30 cellular contexts compared by ENCODE assay signal in the genomic region with DNA sequence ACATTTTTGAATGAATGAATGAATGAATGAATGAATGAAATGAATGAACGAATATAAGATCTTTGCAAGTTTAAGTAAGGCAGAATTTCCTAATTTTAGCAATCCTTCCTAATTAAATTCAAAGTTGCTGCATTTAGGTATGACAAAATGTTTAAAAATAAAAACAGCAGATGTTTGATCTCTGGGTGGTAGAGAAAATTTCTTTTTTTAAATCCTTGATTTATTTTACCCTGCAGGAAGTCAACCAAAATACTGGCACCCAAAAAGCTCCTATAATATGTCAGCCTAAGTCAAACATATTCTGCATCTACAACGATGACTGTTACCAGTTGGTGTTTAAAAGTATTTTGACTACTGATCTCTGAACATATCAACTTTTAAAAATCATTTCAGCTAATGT. TPM values are rescaled to one million over a fixed set of nuclear protein-coding genes. Genes with fewer than 3 reads are reported as not detected.
DNase-seq lines count a peak whose midpoint lies in the region; ATAC-seq and TF ChIP-seq lines count a peak whose summit lies in the region.
"Had no signal": no experiment of that assay in that cellular context is flagged by ENCODE, and none has a peak within 500 bp of the region (broad histone marks: within the 10 kb centered on the region; RNA-seq: fewer than 3 reads in every experiment).

No MANE protein-coding gene starts in this region.

- no peak overlapping the region for H3K9ac ChIP-seq in endodermal cell (ENCODE audit: extremely low read depth, low read length, poor library complexity, severe bottlenecking)

- in situ Hi-C loops in G401 (cut with HindIII; ENCODE audit: low sequenced_read_pairs): no loop called here

- peak overlapping the region; percentile 34 for H3K4me3 Mint-ChIP-seq in endodermal cell
- H3K4me3 Mint-ChIP-seq: activated naive CD4-positive, alpha-beta T cell treated with anti-CD3 and anti-CD28 coated beads, Interleukin-2, amount 50 U/mL, for 24 hours; CD4-positive, alpha-beta memory T cell; neural crest cell; stimulated activated naive CD8-positive, alpha-beta T cell treated with anti-CD3 and anti-CD28 coated beads, Interleukin-15, Interleukin-2, amounts not matched to agents 100 ng/mL and 50 ng/mL, for 24 hours had no signal

- no peak for ATAC-seq in GM21528 (IDR thresholded peaks at IDR 0.05; ENCODE audit: low FRiP score, unreplicated experiment)
- ATAC-seq: gastrocnemius medialis, Panc1 had no signal

- peaks cover 60% of the 10 kb centered on the region for H3K4me1 Mint-ChIP-seq in endodermal cell

- H3K9me3 Mint-ChIP-seq in endodermal cell: peaks cover 3% of the 10 kb centered on the region
- H3K9me3 Mint-ChIP-seq: activated naive CD4-positive, alpha-beta T cell treated with anti-CD3 and anti-CD28 coated beads, Interleukin-2, amount 50 U/mL, for 24 hours; activated T-helper 2 cell treated with anti-CD3 and anti-CD28 coated beads, Interferon-gamma antibody, Interleukin-2, Interleukin-4, amounts not matched to agents 10 μg/mL and 5 μg/mL and 100 μg/mL, durations not matched to agents 14 hours and 24 hours and 36 hours; CD4-positive, alpha-beta memory T cell; neural crest cell; stimulated activated naive CD8-positive, alpha-beta T cell treated with anti-CD3 and anti-CD28 coated beads, Interleukin-15, Interleukin-2, amounts not matched to agents 100 ng/mL and 50 ng/mL, for 24 hours had no signal

- 100% methylated on average over 2 of the region's 2 CpGs; no CpG with 5 or more reads in 1 of the 2 experiments for WGBS in endodermal cell (ENCODE audit: insufficient coverage in 1 of 2, insufficient read length in 1 of 2), 2 experiments

- DNase-seq in G401 (ENCODE audit: low spot score) (peak; percentile 77), ascending aorta (ENCODE audit: low spot score in 2 of 2) (no peak), endodermal cell (no peak), osteoblast (ENCODE audit: insufficient read length, low spot score, missing footprints) (no peak), AG20443 (ENCODE audit: low spot score) (no peak), middle frontal gyrus (ENCODE audit: extremely low spot score, low spot score) (no peak), NCI-H774 (lab: John Stamatoyannopoulos, UW) (no peak)
- DNase-seq: activated CD4-positive, alpha-beta T cell treated with anti-CD3 and anti-CD28 coated beads for 48 hours; activated CD8-positive, alpha-beta memory T cell treated with anti-CD3 and anti-CD28 coated beads for 24 hours; activated T-cell treated with anti-CD3 and anti-CD28 coated beads for 4 hours; amygdala; CD4-positive, alpha-beta memory T cell; cortex of kidney; esophagus squamous epithelium; gastrocnemius medialis; mammary epithelial cell; MM.1S; NCI-H2107; SHP77; stimulated activated CD8-positive, alpha-beta memory T cell treated with anti-CD3 and anti-CD28 coated beads, Interleukin-4, amount 100 ng/mL, for 48 hours; SW 1271; T-helper 9 cell; uterus; WERI-Rb-1 had no signal

- H3K79me2 ChIP-seq in osteoblast (ENCODE audit: insufficient read depth, low read length): peaks cover 4% of the 10 kb centered on the region

- no peaks in the 10 kb centered on the region for H3K27me3 Mint-ChIP-seq in endodermal cell (ENCODE audit: insufficient read depth)
- H3K27me3 Mint-ChIP-seq: activated naive CD4-positive, alpha-beta T cell treated with anti-CD3 and anti-CD28 coated beads, Interleukin-2, amount 50 U/mL, for 24 hours; CD4-positive, alpha-beta memory T cell; stimulated activated naive CD8-positive, alpha-beta T cell treated with anti-CD3 and anti-CD28 coated beads, Interleukin-15, Interleukin-2, amounts not matched to agents 100 ng/mL and 50 ng/mL, for 24 hours had no signal

- H4K20me1 ChIP-seq in osteoblast (ENCODE audit: insufficient read depth, low read length): no peaks in the 10 kb centered on the region

- H3K36me3 ChIP-seq in ascending aorta: no peaks in the 10 kb centered on the region
- peaks cover 13% of the 10 kb centered on the region for H3K36me3 ChIP-seq in endodermal cell (ENCODE audit: control insufficient read depth, insufficient read depth, low read length)
- H3K36me3 ChIP-seq in osteoblast (ENCODE audit: insufficient read depth, low read length): no peaks in the 10 kb centered on the region
- H3K36me3 ChIP-seq: esophagus squamous epithelium, gastrocnemius medialis, uterus, WERI-Rb-1 had no signal

- no peak overlapping the region for H2AFZ ChIP-seq in osteoblast (ENCODE audit: low read length)

- intact Hi-C loops in ascending aorta (cut with DNase I): loop anchor here (2.0 to 5.0 kb wide), 2 partner anchors 38 to 59 kb away; a partner anchor contains a TSS

- peaks cover 38% of the 10 kb centered on the region for H3K36me3 Mint-ChIP-seq in endodermal cell (ENCODE audit: low read depth)

- TF ChIP-seq CTCF in ascending aorta (IDR thresholded peaks at IDR 0.05): no peak
- TF ChIP-seq CTCF in endodermal cell (conservative IDR thresholded peaks at IDR 0.05): no peak
- TF ChIP-seq CTCF in osteoblast (IDR thresholded peaks at IDR 0.05; ENCODE audit: extremely low read depth, low read depth, low read length): no peak

- peaks cover 5 to 29% of the 10 kb centered on the region in 2 donors for H3K4me1 ChIP-seq in ascending aorta
- H3K4me1 ChIP-seq in endodermal cell (ENCODE audit: control insufficient read depth, insufficient read depth, low read length): peaks cover 8% of the 10 kb centered on the region
- peaks cover 60% of the 10 kb centered on the region for H3K4me1 ChIP-seq in osteoblast (ENCODE audit: insufficient read depth, low read length)
- H3K4me1 ChIP-seq: uterus had no signal

- H3K9me3 ChIP-seq in ascending aorta (no peaks in the 10 kb centered on the region), endodermal cell (ENCODE audit: control insufficient read depth, low read length) (peaks cover 11% of the 10 kb centered on the region), osteoblast (ENCODE audit: low read depth, low read length) (no peaks in the 10 kb centered on the region)
- H3K9me3 ChIP-seq: esophagus squamous epithelium, gastrocnemius medialis, uterus had no signal

- H3K4me3 ChIP-seq in ascending aorta (no peak overlapping the region), endodermal cell (ENCODE audit: low read length) (peak overlapping the region; percentile 55), osteoblast (ENCODE audit: insufficient read depth, low read length) (no peak overlapping the region)
- H3K4me3 ChIP-seq: esophagus squamous epithelium, gastrocnemius medialis, uterus had no signal

- H3K27ac ChIP-seq in ascending aorta: peak overlapping the region; percentile 70 to 80
- H3K27ac ChIP-seq in endodermal cell (ENCODE audit: low read depth, low read length): no peak overlapping the region
- H3K27ac ChIP-seq in osteoblast (ENCODE audit: low read depth, low read length): peak overlapping the region; percentile 63
- H3K27ac ChIP-seq: esophagus squamous epithelium, gastrocnemius medialis, WERI-Rb-1 had no signal

- H3K27me3 ChIP-seq in ascending aorta (no peaks in the 10 kb centered on the region), endodermal cell (ENCODE audit: control insufficient read depth, insufficient read depth, low read length, poor library complexity, severe bottlenecking) (no peaks in the 10 kb centered on the region), osteoblast (ENCODE audit: insufficient read depth, low read length) (no peaks in the 10 kb centered on the region)
- H3K27me3 ChIP-seq: esophagus squamous epithelium, gastrocnemius medialis, uterus had no signal

- no peak overlapping the region for H3K27ac Mint-ChIP-seq in endodermal cell
- H3K27ac Mint-ChIP-seq: activated naive CD4-positive, alpha-beta T cell treated with anti-CD3 and anti-CD28 coated beads, Interleukin-2, amount 50 U/mL, for 24 hours; activated T-helper 2 cell treated with anti-CD3 and anti-CD28 coated beads, Interferon-gamma antibody, Interleukin-2, Interleukin-4, amounts not matched to agents 10 μg/mL and 5 μg/mL and 100 μg/mL, durations not matched to agents 14 hours and 24 hours and 36 hours; stimulated activated naive CD8-positive, alpha-beta T cell treated with anti-CD3 and anti-CD28 coated beads, Interleukin-15, Interleukin-2, amounts not matched to agents 100 ng/mL and 50 ng/mL, for 24 hours had no signal

- H3K4me2 ChIP-seq in osteoblast (ENCODE audit: insufficient read depth, low read length): peak overlapping the region; percentile 42

RNA-seq across cellular contexts. Expression of a gene that starts 58.4 kb away (rescaled TPM):
- 2.3 and 2.6 TPM in 2 replicates for total RNA-seq in G401 (2014; rRNA removed; shearing (Covaris generic))
- total RNA-seq in ascending aorta (2.7 TPM), endodermal cell (10 to 100 TPM; 53.5 to 69.5 TPM), osteoblast (14.1 and 18.5 TPM in 2 replicates)
- 6.8 TPM for polyA plus RNA-seq in endodermal cell (2013, experiment 1 of 2)
- polyA plus RNA-seq in endodermal cell (2013, experiment 2 of 2): 5.8 TPM
